In the genomic region with DNA sequence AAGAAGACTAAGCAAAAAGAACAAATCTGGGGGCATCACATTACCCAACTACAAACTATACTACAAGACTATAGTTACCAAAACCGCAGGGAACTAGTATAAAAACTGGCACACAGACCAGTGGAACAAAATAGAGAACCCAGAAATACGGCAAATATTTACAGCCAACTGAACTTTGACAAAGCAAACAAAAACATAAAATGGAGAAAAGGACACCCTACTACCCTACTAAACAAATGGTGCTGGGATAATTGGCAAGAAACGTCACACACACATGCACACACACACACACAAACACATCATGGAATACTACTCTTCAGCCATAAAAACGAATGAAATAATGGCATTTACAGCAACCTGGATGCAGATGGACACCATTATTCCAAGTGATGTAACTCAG, we compare ENCODE assay signal across 22 cellular contexts.
"Had no signal": no experiment of that assay in that cellular context is flagged by ENCODE, and none has a peak within 500 bp of the region (broad histone marks: within the 10 kb centered on the region; RNA-seq: fewer than 3 reads in every experiment).

No MANE protein-coding gene starts in this region.

- H3K36me3 ChIP-seq: esophagus muscularis mucosa, gastrocnemius medialis, heart right ventricle, left ventricle myocardium inferior, lower lobe of right lung had no signal

- H3K4me3 ChIP-seq: coronary artery, dorsolateral prefrontal cortex, esophagus muscularis mucosa, gastrocnemius medialis, heart right ventricle, left ventricle myocardium inferior, lower lobe of right lung, mucosa of descending colon had no signal

- H3K4me1 ChIP-seq: esophagus muscularis mucosa, gastrocnemius medialis, heart right ventricle, left ventricle myocardium inferior, lower lobe of right lung had no signal

- H3K27ac ChIP-seq: coronary artery, esophagus muscularis mucosa, gastrocnemius medialis, heart right ventricle, left ventricle myocardium inferior, lower lobe of right lung had no signal

- H3K9me3 ChIP-seq: esophagus muscularis mucosa, gastrocnemius medialis had no signal

- ATAC-seq: gastrocnemius medialis, heart right ventricle, left cardiac atrium, lower lobe of right lung, mucosa of descending colon had no signal

- FAIRE-seq: colon, endothelial cell of umbilical vein, islet of Langerhans, keratinocyte had no signal

- DNase-seq: dermis blood vessel endothelial cell; dorsolateral prefrontal cortex; effector CD4-positive, alpha-beta T cell; effector memory CD4-positive, alpha-beta T cell; foreskin melanocyte; gastrocnemius medialis; glutamatergic neuron; head of caudate nucleus; heart right ventricle; hippocampal formation; left cardiac atrium; left ventricle myocardium inferior; lower lobe of right lung; mesenchymal stem cell; mucosa of descending colon; naive B cell had no signal

- H3K27me3 ChIP-seq: dorsolateral prefrontal cortex, esophagus muscularis mucosa, gastrocnemius medialis, heart right ventricle had no signal
